In the genomic region with DNA sequence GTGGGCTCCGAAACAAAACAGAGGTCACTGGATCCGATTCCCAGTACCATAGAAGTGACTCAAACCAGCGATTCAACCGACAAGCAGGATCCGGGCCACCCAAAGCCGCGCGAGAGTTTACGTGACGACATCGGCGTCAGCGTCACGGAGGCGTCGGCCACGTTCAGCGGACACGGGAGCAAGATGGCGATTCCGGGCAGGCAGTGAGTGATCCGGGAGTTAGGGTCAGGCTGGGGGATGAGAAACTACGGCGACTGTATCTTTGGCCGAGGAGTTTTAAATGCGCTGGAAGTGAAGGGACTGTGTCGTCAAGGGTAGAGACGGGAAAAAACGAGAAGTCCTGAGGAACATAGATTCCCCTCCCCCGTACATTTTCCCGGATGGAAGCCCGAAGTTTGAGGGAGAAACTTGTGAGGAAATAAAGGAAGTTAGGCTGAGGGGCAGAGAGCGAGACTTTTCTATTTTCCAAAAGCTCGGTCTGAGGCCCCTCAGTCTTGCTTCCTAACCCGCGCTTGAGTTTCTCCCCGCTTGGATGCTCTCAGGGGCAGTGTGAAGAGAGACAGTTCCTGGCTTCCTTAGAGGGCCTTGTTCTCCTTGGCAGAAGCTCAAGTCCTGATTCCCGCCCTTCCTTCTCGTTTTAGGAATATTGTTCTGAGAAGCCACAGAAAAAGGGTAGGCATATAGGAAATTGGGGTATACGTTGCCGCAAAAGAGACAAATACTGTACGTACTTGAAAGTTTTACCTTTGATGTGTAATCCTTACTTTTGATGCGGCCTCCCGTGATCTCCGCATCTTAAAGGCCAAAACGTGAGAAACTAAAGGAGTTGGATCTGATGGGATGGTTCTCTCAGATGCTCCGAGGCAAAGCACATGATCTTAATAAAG, we compare ENCODE assay signal across 8 cellular contexts. TPM values are rescaled to one million over a fixed set of nuclear protein-coding genes. Genes with fewer than 3 reads are reported as not detected.
A peak's percentile ranks its signal among the peaks of the same experiment; 100 is the strongest.
DNase-seq lines count a peak whose midpoint lies in the region; ATAC-seq and TF ChIP-seq lines count a peak whose summit lies in the region.

A gene with protein sequence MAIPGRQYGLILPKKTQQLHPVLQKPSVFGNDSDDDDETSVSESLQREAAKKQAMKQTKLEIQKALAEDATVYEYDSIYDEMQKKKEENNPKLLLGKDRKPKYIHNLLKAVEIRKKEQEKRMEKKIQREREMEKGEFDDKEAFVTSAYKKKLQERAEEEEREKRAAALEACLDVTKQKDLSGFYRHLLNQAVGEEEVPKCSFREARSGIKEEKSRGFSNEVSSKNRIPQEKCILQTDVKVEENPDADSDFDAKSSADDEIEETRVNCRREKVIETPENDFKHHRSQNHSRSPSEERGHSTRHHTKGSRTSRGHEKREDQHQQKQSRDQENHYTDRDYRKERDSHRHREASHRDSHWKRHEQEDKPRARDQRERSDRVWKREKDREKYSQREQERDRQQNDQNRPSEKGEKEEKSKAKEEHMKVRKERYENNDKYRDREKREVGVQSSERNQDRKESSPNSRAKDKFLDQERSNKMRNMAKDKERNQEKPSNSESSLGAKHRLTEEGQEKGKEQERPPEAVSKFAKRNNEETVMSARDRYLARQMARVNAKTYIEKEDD (plus strand): TSS at position 156 of the 887 bp plus-strand sequence. CDS start 28 bp downstream, at position 184.

- peaks cover 50 to 52% of the 10 kb centered on the region in 2 donors for H3K4me1 Mint-ChIP-seq in natural killer cell

- peak; percentile 95 to 96 (median 95) for ATAC-seq in natural killer cell

- peak within 1 kb of the TSS; percentile 86 for H3K27ac ChIP-seq in DOHH2 (ENCODE audit: low read depth, low read length)

- H3K27me3 ChIP-seq in DOHH2 (ENCODE audit: control insufficient read depth, low read length): no peaks in the 10 kb centered on the region
- no peaks in the 10 kb centered on the region for H3K27me3 ChIP-seq in MG63

- H3K9me2 ChIP-seq in DOHH2 (replicated peaks; ENCODE audit: control insufficient read depth, low read length): no peaks in the 10 kb centered on the region

- H3K36me3 ChIP-seq in DOHH2 (ENCODE audit: control insufficient read depth, low read length) (peaks cover 43% of the 10 kb centered on the region), MG63 (peaks cover 39% of the 10 kb centered on the region)

- H3F3A ChIP-seq in DOHH2 (ENCODE audit: control insufficient read depth, insufficient read depth): peaks cover 3% of the 10 kb centered on the region; the same call in 1 of the 2 replicates

- H3K4me1 ChIP-seq in DOHH2 (ENCODE audit: control insufficient read depth, low read length): peaks cover 32% of the 10 kb centered on the region

- H3K27ac Mint-ChIP-seq in natural killer cell: peak within 1 kb of the TSS; percentile 98

- intact Hi-C loops in natural killer cell (cut with micrococcal nuclease): no loop called here

- H3K4me2 ChIP-seq in DOHH2 (ENCODE audit: low read length): peak within 1 kb of the TSS; percentile 69

- no peaks in the 10 kb centered on the region for H3K27me3 Mint-ChIP-seq in natural killer cell (ENCODE audit: low read depth in 2 of 2)

- H3K79me2 ChIP-seq in DOHH2 (ENCODE audit: control insufficient read depth, low read length): peaks cover 57% of the 10 kb centered on the region

- no peaks in the 10 kb centered on the region for H3K9me3 ChIP-seq in DOHH2 (ENCODE audit: control insufficient read depth, insufficient read depth, low read length)
- H3K9me3 ChIP-seq in MG63: no peaks in the 10 kb centered on the region

- H4K20me1 ChIP-seq in DOHH2 (ENCODE audit: control insufficient read depth, insufficient read depth, low read depth, low read length): peaks cover 3% of the 10 kb centered on the region; the same call in 1 of the 2 replicates

- H3K36me3 Mint-ChIP-seq in natural killer cell: peaks cover 7% of the 10 kb centered on the region

- H3K4me3 ChIP-seq in DOHH2 (ENCODE audit: low read length): peak within 1 kb of the TSS; percentile 76
- peak within 1 kb of the TSS; percentile 94 for H3K4me3 ChIP-seq in MG63
- peak within 1 kb of the TSS; percentile 71 for H3K4me3 ChIP-seq in fibroblast of pulmonary artery (replicated peaks; ENCODE audit: low read depth, low read length)

- DNase-seq in H4 (ENCODE audit: low spot score): peak; percentile 94
- peak; percentile 97 for DNase-seq in MG63
- peak; percentile 89 to 95 for DNase-seq in SHP77 (lab: John Stamatoyannopoulos, UW)
- peak; percentile 88 for DNase-seq in activated T-helper 9 cell treated with anti-CD3 and anti-CD28 coated beads, Interleukin-2, amount 50 U/mL, for 16 hours (ENCODE audit: low read depth)
- peak; percentile 97 for DNase-seq in fibroblast of pulmonary artery (ENCODE audit: low read depth)
- DNase-seq in natural killer cell: peak; percentile 92
- DNase-seq in stimulated activated naive CD4-positive, alpha-beta T cell (lab: John Stamatoyannopoulos, UW): peak; percentile 78 to 90 (median 86)

- peak within 1 kb of the TSS; percentile 99 for H3K4me3 Mint-ChIP-seq in natural killer cell

- TF ChIP-seq CTCF in DOHH2 (IDR thresholded peaks at IDR 0.05; ENCODE audit: low read depth, low read length, poor library complexity, severe bottlenecking): no peak
- no peak for TF ChIP-seq CTCF in fibroblast of pulmonary artery (IDR thresholded peaks at IDR 0.05; ENCODE audit: low read length, missing control alignments)
- TF ChIP-seq CTCF in natural killer cell (IDR thresholded peaks at IDR 0.05): no peak

- H3K9me3 Mint-ChIP-seq in natural killer cell: no peaks in the 10 kb centered on the region

RNA-seq across cellular contexts. Expression of the gene that starts here (rescaled TPM):
- 1.9 and 5.0 TPM in 2 replicates for total RNA-seq in H4 (2014; rRNA removed; shearing (Covaris generic))
- 0.76 and 4.7 TPM in 2 replicates for total RNA-seq in MG63 (2014; rRNA removed; shearing (Covaris generic); ENCODE audit: low replicate concordance)
- total RNA-seq in natural killer cell: 10 to 100 TPM; 27.0 to 33.7 (median 29.7) TPM

Comparison
In these comparisons a context has a peak if more than half of its experiments do, and no peak if none do; other contexts are left out.
1. Peak in every context shown above with its lines: DNase-seq, ATAC-seq, H3K4me3 ChIP-seq and H3K27ac ChIP-seq.